In the genomic region with DNA sequence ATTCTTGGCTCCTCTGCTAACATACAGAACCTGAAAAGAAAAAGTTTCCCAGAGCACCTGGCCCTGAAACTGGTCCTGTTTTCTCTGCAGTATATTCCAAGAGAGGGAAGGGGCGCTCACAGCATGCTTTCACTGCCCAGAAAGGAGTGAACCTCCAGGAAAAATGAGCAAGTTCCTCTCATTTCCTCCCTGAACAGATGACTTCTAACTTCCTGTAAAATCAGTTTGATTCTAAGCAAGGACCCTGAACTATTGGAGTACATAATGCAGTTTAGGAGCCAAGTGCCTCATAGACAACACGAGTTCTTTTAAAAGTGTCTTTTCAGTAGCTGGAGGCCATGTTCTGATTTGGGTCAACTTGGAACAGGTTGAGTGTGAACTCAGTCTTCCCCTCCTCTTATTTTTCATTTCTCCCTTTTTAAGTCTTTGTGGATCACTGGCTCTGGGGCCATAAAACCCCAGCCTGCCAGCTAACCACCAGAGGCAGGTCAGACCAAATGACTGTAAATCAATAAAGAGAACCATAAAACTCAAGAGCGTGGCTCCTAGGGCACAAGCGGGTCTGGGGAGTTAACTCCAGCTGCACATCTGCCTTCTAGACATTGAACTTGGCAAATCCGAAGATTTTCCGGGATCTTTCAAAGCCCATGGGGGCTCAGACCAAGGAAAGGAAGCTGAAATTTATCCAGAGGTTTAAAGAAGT, we compare ENCODE assay signal across 31 cellular contexts. TPM values are rescaled to one million over a fixed set of nuclear protein-coding genes. Genes with fewer than 3 reads are reported as not detected.
DNase-seq lines count a peak whose midpoint lies in the region; ATAC-seq and TF ChIP-seq lines count a peak whose summit lies in the region.
"Had no signal": no experiment of that assay in that cellular context is flagged by ENCODE, and none has a peak within 500 bp of the region (broad histone marks: within the 10 kb centered on the region; RNA-seq: fewer than 3 reads in every experiment).

No MANE protein-coding gene starts in this region.

- intact Hi-C loops in CD14-positive monocyte (cut with micrococcal nuclease) = no loop called here
- intact Hi-C loops in colonic mucosa (cut with DNase I) = no loop called here

- H3K27ac ChIP-seq in colonic mucosa (no peak overlapping the region), osteoblast (ENCODE audit: low read depth, low read length) (no peak overlapping the region), caudate nucleus (ENCODE audit: low read depth, low read length) (no peak overlapping the region)
- H3K27ac ChIP-seq: A549, thyroid gland had no signal

- H3K9me2 ChIP-seq in Loucy (replicated peaks; ENCODE audit: low read depth, low read length) = no peaks in the 10 kb centered on the region
- H3K9me2 ChIP-seq: SK-N-SH had no signal

- no peaks in the 10 kb centered on the region for H3K9me3 Mint-ChIP-seq in CD14-positive monocyte
- no peaks in the 10 kb centered on the region for H3K9me3 Mint-ChIP-seq in naive thymus-derived CD8-positive, alpha-beta T cell
- H3K9me3 Mint-ChIP-seq: activated CD8-positive, alpha-beta T cell treated with anti-CD3 and anti-CD28 coated beads for 36 hours; activated naive CD4-positive, alpha-beta T cell treated with anti-CD3 and anti-CD28 coated beads, Interleukin-2, amount 50 U/mL, for 72 hours; activated T-helper 2 cell treated with anti-CD3 and anti-CD28 coated beads, Interferon-gamma antibody, Interleukin-2, Interleukin-4, amounts not matched to agents 10 μg/mL and 5 μg/mL and 100 μg/mL, durations not matched to agents 14 hours and 24 hours and 36 hours; effector memory CD8-positive, alpha-beta T cell had no signal

- no peaks in the 10 kb centered on the region for H3F3A ChIP-seq in Loucy (ENCODE audit: low read depth)

- H3K27me3 ChIP-seq in Loucy (ENCODE audit: insufficient read depth, low read length, poor library complexity, severe bottlenecking) (no peaks in the 10 kb centered on the region), colonic mucosa (no peaks in the 10 kb centered on the region), osteoblast (ENCODE audit: insufficient read depth, low read length) (peaks cover 18% of the 10 kb centered on the region)
- H3K27me3 ChIP-seq: BE2C, heart left ventricle, thyroid gland had no signal

- H3K4me3 ChIP-seq in Loucy (ENCODE audit: low read length, poor library complexity, severe bottlenecking) = peak overlapping the region; percentile 13
- H3K4me3 ChIP-seq in colonic mucosa = no peak overlapping the region
- no peak overlapping the region for H3K4me3 ChIP-seq in osteoblast (ENCODE audit: insufficient read depth, low read length)
- H3K4me3 ChIP-seq: A549, heart left ventricle, stomach, thyroid gland had no signal

- no peaks in the 10 kb centered on the region for H4K20me1 ChIP-seq in Loucy (ENCODE audit: insufficient read depth, low read length, poor library complexity, severe bottlenecking)
- H4K20me1 ChIP-seq in osteoblast (ENCODE audit: insufficient read depth, low read length) = no peaks in the 10 kb centered on the region

- H3K9ac ChIP-seq in Loucy (ENCODE audit: low read depth, low read length, poor library complexity, severe bottlenecking) (peak overlapping the region; percentile 19), colonic mucosa (ENCODE audit: low read depth in 2 of 2, low read length in 2 of 2) (no peak overlapping the region)
- H3K9ac ChIP-seq: SK-N-SH had no signal

- H3K4me3 Mint-ChIP-seq in CD14-positive monocyte = no peak overlapping the region
- H3K4me3 Mint-ChIP-seq in naive thymus-derived CD8-positive, alpha-beta T cell = no peak overlapping the region
- H3K4me3 Mint-ChIP-seq: activated CD8-positive, alpha-beta T cell treated with anti-CD3 and anti-CD28 coated beads for 36 hours; effector memory CD8-positive, alpha-beta T cell had no signal

- no peaks in the 10 kb centered on the region for H3K9me3 ChIP-seq in Loucy (ENCODE audit: insufficient read depth, low read depth, low read length)
- no peaks in the 10 kb centered on the region for H3K9me3 ChIP-seq in colonic mucosa
- no peaks in the 10 kb centered on the region for H3K9me3 ChIP-seq in osteoblast (ENCODE audit: low read depth, low read length)
- H3K9me3 ChIP-seq: A549, BE2C, heart left ventricle, SK-N-SH, stomach, thyroid gland had no signal

- H3K36me3 Mint-ChIP-seq in CD14-positive monocyte = peaks cover 80 to 94% of the 10 kb centered on the region in 2 donors
- H3K36me3 Mint-ChIP-seq in naive thymus-derived CD8-positive, alpha-beta T cell = no peaks in the 10 kb centered on the region
- H3K36me3 Mint-ChIP-seq: activated naive CD4-positive, alpha-beta T cell treated with anti-CD3 and anti-CD28 coated beads, Interleukin-2, amount 50 U/mL, for 72 hours had no signal

- H3K79me2 ChIP-seq in Loucy (ENCODE audit: insufficient read depth, low read length) (no peaks in the 10 kb centered on the region), osteoblast (ENCODE audit: insufficient read depth, low read length) (no peaks in the 10 kb centered on the region)

- POLR2A ChIA-PET in naive thymus-derived CD8-positive, alpha-beta T cell (lab: Charles Lee) = no interaction called here

- no peak for ATAC-seq in naive thymus-derived CD8-positive, alpha-beta T cell
- ATAC-seq: A549; activated CD8-positive, alpha-beta T cell treated with anti-CD3 and anti-CD28 coated beads for 36 hours; activated naive CD4-positive, alpha-beta T cell treated with anti-CD3 and anti-CD28 coated beads, Interleukin-2, amount 50 U/mL, for 72 hours; effector memory CD8-positive, alpha-beta T cell; heart left ventricle had no signal

- H2AFZ ChIP-seq in Loucy (ENCODE audit: low read length) (peak overlapping the region; percentile 37), osteoblast (ENCODE audit: low read length) (no peak overlapping the region)

- no peaks in the 10 kb centered on the region for H3K27me3 Mint-ChIP-seq in CD14-positive monocyte (ENCODE audit: low read depth in 3 of 3)
- no peaks in the 10 kb centered on the region for H3K27me3 Mint-ChIP-seq in naive thymus-derived CD8-positive, alpha-beta T cell
- H3K27me3 Mint-ChIP-seq: activated CD8-positive, alpha-beta T cell treated with anti-CD3 and anti-CD28 coated beads for 36 hours; progenitor cell of endocrine pancreas had no signal

- TF ChIP-seq CTCF in CD14-positive monocyte (IDR thresholded peaks at IDR 0.05) (no peak), Loucy (conservative IDR thresholded peaks at IDR 0.05; ENCODE audit: low read length) (no peak), colonic mucosa (IDR thresholded peaks at IDR 0.05) (no peak), osteoblast (IDR thresholded peaks at IDR 0.05; ENCODE audit: extremely low read depth, low read depth, low read length) (no peak)

- H3K4me1 ChIP-seq in Loucy (ENCODE audit: insufficient read depth, low read length, poor library complexity, severe bottlenecking) (peaks cover 17% of the 10 kb centered on the region), colonic mucosa (peaks cover 5% of the 10 kb centered on the region), osteoblast (ENCODE audit: insufficient read depth, low read length) (no peaks in the 10 kb centered on the region)
- H3K4me1 ChIP-seq: A549, BE2C, stomach, thyroid gland had no signal

- H3K4me2 ChIP-seq in Loucy (ENCODE audit: low read depth, low read length, poor library complexity, severe bottlenecking) (peak overlapping the region; percentile 49), osteoblast (ENCODE audit: insufficient read depth, low read length) (no peak overlapping the region)
- H3K4me2 ChIP-seq: A549, SK-N-SH had no signal

- H3K27ac Mint-ChIP-seq in CD14-positive monocyte = peak overlapping the region in 1 of 7 donors; percentile 3
- no peak overlapping the region for H3K27ac Mint-ChIP-seq in naive thymus-derived CD8-positive, alpha-beta T cell
- H3K27ac Mint-ChIP-seq: activated CD8-positive, alpha-beta T cell treated with anti-CD3 and anti-CD28 coated beads for 36 hours; activated naive CD4-positive, alpha-beta T cell treated with anti-CD3 and anti-CD28 coated beads, Interleukin-2, amount 50 U/mL, for 72 hours; activated T-helper 2 cell treated with anti-CD3 and anti-CD28 coated beads, Interferon-gamma antibody, Interleukin-2, Interleukin-4, amounts not matched to agents 10 μg/mL and 5 μg/mL and 100 μg/mL, durations not matched to agents 14 hours and 24 hours and 36 hours; effector memory CD8-positive, alpha-beta T cell; progenitor cell of endocrine pancreas had no signal

- no peaks in the 10 kb centered on the region for H3K36me3 ChIP-seq in Loucy (ENCODE audit: insufficient read depth, low read length)
- H3K36me3 ChIP-seq in colonic mucosa = no peaks in the 10 kb centered on the region
- H3K36me3 ChIP-seq in osteoblast (ENCODE audit: insufficient read depth, low read length) = no peaks in the 10 kb centered on the region
- H3K36me3 ChIP-seq: BE2C, stomach, thyroid gland had no signal

- no peaks in the 10 kb centered on the region for H3K4me1 Mint-ChIP-seq in CD14-positive monocyte
- no peaks in the 10 kb centered on the region for H3K4me1 Mint-ChIP-seq in naive thymus-derived CD8-positive, alpha-beta T cell

- DNase-seq in CD14-positive monocyte (ENCODE audit: low spot score) (peak; percentile 12), colonic mucosa (peak; percentile 38), osteoblast (ENCODE audit: insufficient read length, low spot score, missing footprints) (peak; percentile 52), caudate nucleus (lab: John Stamatoyannopoulos, UW) (no peak)
- DNase-seq in stimulated activated CD4-positive, alpha-beta T cell treated with anti-CD3 and anti-CD28 coated beads, Interleukin-1b, Interleukin-23, amount 100 ng/mL, for 48 hours = no peak
- no peak for DNase-seq in naive thymus-derived CD8-positive, alpha-beta T cell
- DNase-seq in activated CD4-positive, alpha-beta T cell treated with anti-CD3 and anti-CD28 coated beads for 4 hours = no peak
- DNase-seq: activated CD4-positive, alpha-beta T cell treated with anti-CD3 and anti-CD28 coated beads for 1 hour; activated CD8-positive, alpha-beta T cell treated with anti-CD3 and anti-CD28 coated beads for 36 hours; BE2C; DMS153; effector memory CD8-positive, alpha-beta T cell; foreskin fibroblast; GF-D8; heart left ventricle; Karpas-422; mammary epithelial cell; NCI-H2171; NCI-H526; SK-N-SH; stomach; T-helper 2 cell; thyroid gland had no signal

RNA-seq across cellular contexts. Expression of gene LRRC18, which starts 6.0 kb away (rescaled TPM):
- polyA plus RNA-seq in CD14-positive monocyte = not detected
- total RNA-seq in colonic mucosa (not detected), osteoblast (not detected in 2 replicates)
- not detected for total RNA-seq in naive thymus-derived CD8-positive, alpha-beta T cell
- not detected for polyA plus RNA-seq in naive thymus-derived CD8-positive, alpha-beta T cell
- total RNA-seq: activated CD8-positive, alpha-beta T cell treated with anti-CD3 and anti-CD28 coated beads for 36 hours; activated naive CD4-positive, alpha-beta T cell treated with anti-CD3 and anti-CD28 coated beads, Interleukin-2, amount 50 U/mL, for 72 hours; activated T-helper 2 cell treated with anti-CD3 and anti-CD28 coated beads, Interferon-gamma antibody, Interleukin-2, Interleukin-4, amounts not matched to agents 10 μg/mL and 5 μg/mL and 100 μg/mL, durations not matched to agents 14 hours and 24 hours and 36 hours; bronchial epithelial cell; heart left ventricle; mammary epithelial cell; progenitor cell of endocrine pancreas; RPMI7951; thyroid gland had no signal
- polyA plus RNA-seq: A549, esophagus, heart left ventricle, mammary epithelial cell, SK-N-SH had no signal

Comparison
In these comparisons a context has a peak if more than half of its experiments do, and no peak if none do; other contexts are left out.
1. DNase-seq: peak in CD14-positive monocyte (single experiment), colonic mucosa (single experiment) and osteoblast (single experiment); none in stimulated activated CD4-positive, alpha-beta T cell treated with anti-CD3 and anti-CD28 coated beads, Interleukin-1b, Interleukin-23, amount 100 ng/mL, for 48 hours (single experiment), naive thymus-derived CD8-positive, alpha-beta T cell (0 of 10), activated CD4-positive, alpha-beta T cell treated with anti-CD3 and anti-CD28 coated beads for 4 hours (0 of 2) and caudate nucleus (0 of 61).